ENCODE assay signal across 38 cellular contexts in genomic region chr7:144982133-144982532, GRCh38.
"Had no signal": no experiment of that assay in that cellular context is flagged by ENCODE, and none has a peak within 500 bp of the region (broad histone marks: within the 10 kb centered on the region; RNA-seq: fewer than 3 reads in every experiment).

No MANE protein-coding gene starts in this region.

- H3K36me3 Mint-ChIP-seq: activated naive CD4-positive, alpha-beta T cell treated with anti-CD3 and anti-CD28 coated beads, Interleukin-2, amount 10 ng/mL, durations not matched to agents 7 days and 5 days; activated naive CD4-positive, alpha-beta T cell treated with anti-CD3 and anti-CD28 coated beads, Interleukin-2, amount 50 U/mL, for 24 hours; activated naive CD4-positive, alpha-beta T cell treated with anti-CD3 and anti-CD28 coated beads, Interleukin-2, amount 50 U/mL, for 72 hours; activated naive CD8-positive, alpha-beta T cell; activated naive CD8-positive, alpha-beta T cell treated with anti-CD3 and anti-CD28 coated beads for 36 hours; activated naive CD8-positive, alpha-beta T cell treated with anti-CD3 and anti-CD28 coated beads, Interleukin-2, amount 10 ng/mL, durations not matched to agents 7 days and 5 days; brain had no signal

- H3K27me3 Mint-ChIP-seq: activated naive CD4-positive, alpha-beta T cell treated with anti-CD3 and anti-CD28 coated beads, Interleukin-2, amount 10 ng/mL, durations not matched to agents 7 days and 5 days; activated naive CD4-positive, alpha-beta T cell treated with anti-CD3 and anti-CD28 coated beads, Interleukin-2, amount 50 U/mL, for 24 hours; activated naive CD8-positive, alpha-beta T cell; activated naive CD8-positive, alpha-beta T cell treated with anti-CD3 and anti-CD28 coated beads for 36 hours; activated naive CD8-positive, alpha-beta T cell treated with anti-CD3 and anti-CD28 coated beads, Interleukin-2, amount 10 ng/mL, durations not matched to agents 7 days and 5 days; activated T-cell treated with anti-CD3 and anti-CD28 coated beads, Interleukin-2, amount 50 U/mL, for 24 hours; activated T-helper 17 cell treated with anti-CD3 and anti-CD28 coated beads, Interleukin-2, amount 50 U/mL, for 72 hours; brain; central memory CD8-positive, alpha-beta T cell had no signal

- DNase-seq: activated effector memory CD4-positive, alpha-beta T cell treated with anti-CD3 and anti-CD28 coated beads, Interleukin-2, amount 50 U/mL, for 16 hours; activated effector memory CD4-positive, alpha-beta T cell treated with Interleukin-2 at 50 U/mL for 16 hours; activated gamma-delta T cell; activated gamma-delta T cell treated with Interleukin-2 at 50 U/mL for 16 hours; activated naive CD4-positive, alpha-beta T cell; activated naive CD4-positive, alpha-beta T cell treated with anti-CD3 and anti-CD28 coated beads for 36 hours; activated naive CD4-positive, alpha-beta T cell treated with anti-CD3 and anti-CD28 coated beads, Interleukin-2, amount 10 ng/mL, durations not matched to agents 7 days and 5 days; activated naive CD4-positive, alpha-beta T cell treated with anti-CD3 and anti-CD28 coated beads, Interleukin-2, amount 50 U/mL, for 16 hours; activated naive CD4-positive, alpha-beta T cell treated with Interleukin-2 at 50 U/mL for 16 hours; activated naive CD8-positive, alpha-beta T cell treated with anti-CD3 and anti-CD28 coated beads for 36 hours; activated naive CD8-positive, alpha-beta T cell treated with anti-CD3 and anti-CD28 coated beads, Interleukin-2, amount 10 ng/mL, durations not matched to agents 7 days and 5 days; activated naive CD8-positive, alpha-beta T cell treated with anti-CD3 and anti-CD28 coated beads, Interleukin-2, amount 50 U/mL, for 24 hours; activated T-cell treated with anti-CD3 and anti-CD28 coated beads, Interleukin-2, amount 50 U/mL, for 1 hour; activated T-cell treated with anti-CD3 and anti-CD28 coated beads, Interleukin-2, amount 50 U/mL, for 24 hours; activated T-cell treated with anti-CD3 and anti-CD28 coated beads, Interleukin-2, amount 50 U/mL, for 4 hours; activated T-cell treated with anti-CD3 and anti-CD28 coated beads, Interleukin-2, amount 50 U/mL, for 48 hours; activated T-cell treated with anti-CD3 and anti-CD28 coated beads, Interleukin-2, amount 50 U/mL, for 72 hours; adrenal gland; amniotic stem cell; amygdala; anterior cingulate cortex; aorta; body of pancreas; brain microvascular endothelial cell; caudate nucleus; central memory CD4-positive, alpha-beta T cell; cerebellar nuclear complex had no signal

- H3K36me3 ChIP-seq: adrenal gland, ascending aorta, brain microvascular endothelial cell, breast epithelium, cardiac muscle cell had no signal

- H3K27ac Mint-ChIP-seq: activated naive CD4-positive, alpha-beta T cell treated with anti-CD3 and anti-CD28 coated beads for 36 hours; activated naive CD4-positive, alpha-beta T cell treated with anti-CD3 and anti-CD28 coated beads, Interleukin-2, amount 10 ng/mL, durations not matched to agents 7 days and 5 days; activated naive CD4-positive, alpha-beta T cell treated with anti-CD3 and anti-CD28 coated beads, Interleukin-2, amount 50 U/mL, for 24 hours; activated naive CD4-positive, alpha-beta T cell treated with anti-CD3 and anti-CD28 coated beads, Interleukin-2, amount 50 U/mL, for 72 hours; activated naive CD8-positive, alpha-beta T cell; activated naive CD8-positive, alpha-beta T cell treated with anti-CD3 and anti-CD28 coated beads for 36 hours; activated naive CD8-positive, alpha-beta T cell treated with anti-CD3 and anti-CD28 coated beads, Interleukin-2, amount 10 ng/mL, durations not matched to agents 7 days and 5 days; activated naive CD8-positive, alpha-beta T cell treated with anti-CD3 and anti-CD28 coated beads, Interleukin-2, amount 50 U/mL, for 24 hours; activated T-cell treated with anti-CD3 and anti-CD28 coated beads, Interleukin-2, amount 50 U/mL, for 24 hours; activated T-cell treated with anti-CD3 and anti-CD28 coated beads, Interleukin-2, amount 50 U/mL, for 72 hours; activated T-helper 1 cell treated with anti-CD3 and anti-CD28 coated beads, Interleukin-12 subunit alpha, Interleukin-12 subunit beta, Interleukin-2, Interleukin-4 antibody, amounts not matched to agents 30 ng/mL and 10 ng/mL and 1 ng/mL, durations not matched to agents 14 hours and 24 hours and 36 hours; activated T-helper 17 cell treated with anti-CD3 and anti-CD28 coated beads, Interleukin-2, amount 50 U/mL, for 72 hours; activated T-helper 2 cell treated with anti-CD3 and anti-CD28 coated beads, Interferon-gamma antibody, Interleukin-2, Interleukin-4, amounts not matched to agents 10 μg/mL and 5 μg/mL and 100 μg/mL, durations not matched to agents 14 hours and 24 hours and 36 hours; brain had no signal

- H3K4me3 Mint-ChIP-seq: activated naive CD4-positive, alpha-beta T cell treated with anti-CD3 and anti-CD28 coated beads for 36 hours; activated naive CD4-positive, alpha-beta T cell treated with anti-CD3 and anti-CD28 coated beads, Interleukin-2, amount 10 ng/mL, durations not matched to agents 7 days and 5 days; activated naive CD4-positive, alpha-beta T cell treated with anti-CD3 and anti-CD28 coated beads, Interleukin-2, amount 50 U/mL, for 24 hours; activated naive CD8-positive, alpha-beta T cell; activated naive CD8-positive, alpha-beta T cell treated with anti-CD3 and anti-CD28 coated beads for 36 hours; activated naive CD8-positive, alpha-beta T cell treated with anti-CD3 and anti-CD28 coated beads, Interleukin-2, amount 10 ng/mL, durations not matched to agents 7 days and 5 days; activated naive CD8-positive, alpha-beta T cell treated with anti-CD3 and anti-CD28 coated beads, Interleukin-2, amount 50 U/mL, for 24 hours; activated T-cell treated with anti-CD3 and anti-CD28 coated beads, Interleukin-2, amount 50 U/mL, for 24 hours; activated T-cell treated with anti-CD3 and anti-CD28 coated beads, Interleukin-2, amount 50 U/mL, for 4 hours; activated T-cell treated with anti-CD3 and anti-CD28 coated beads, Interleukin-2, amount 50 U/mL, for 72 hours; activated T-helper 1 cell treated with anti-CD3 and anti-CD28 coated beads, Interleukin-12 subunit alpha, Interleukin-12 subunit beta, Interleukin-2, Interleukin-4 antibody, amounts not matched to agents 30 ng/mL and 10 ng/mL and 1 ng/mL, durations not matched to agents 14 hours and 24 hours and 36 hours; activated T-helper 17 cell treated with anti-CD3 and anti-CD28 coated beads, Interleukin-2, amount 50 U/mL, for 72 hours; brain; central memory CD8-positive, alpha-beta T cell had no signal

- H3K9me3 ChIP-seq: adrenal gland, ascending aorta, body of pancreas, breast epithelium had no signal

- H3K4me1 Mint-ChIP-seq: activated naive CD4-positive, alpha-beta T cell treated with anti-CD3 and anti-CD28 coated beads, Interleukin-2, amount 10 ng/mL, durations not matched to agents 7 days and 5 days; activated naive CD4-positive, alpha-beta T cell treated with anti-CD3 and anti-CD28 coated beads, Interleukin-2, amount 50 U/mL, for 24 hours; activated naive CD8-positive, alpha-beta T cell treated with anti-CD3 and anti-CD28 coated beads for 36 hours; activated naive CD8-positive, alpha-beta T cell treated with anti-CD3 and anti-CD28 coated beads, Interleukin-2, amount 10 ng/mL, durations not matched to agents 7 days and 5 days; activated naive CD8-positive, alpha-beta T cell treated with anti-CD3 and anti-CD28 coated beads, Interleukin-2, amount 50 U/mL, for 24 hours; activated T-helper 17 cell treated with anti-CD3 and anti-CD28 coated beads, Interleukin-2, amount 50 U/mL, for 72 hours; brain; central memory CD8-positive, alpha-beta T cell had no signal

- H3K27ac ChIP-seq: adrenal gland, ascending aorta, body of pancreas, brain microvascular endothelial cell, breast epithelium, cardiac muscle cell had no signal

- H3K4me1 ChIP-seq: adrenal gland, ascending aorta, body of pancreas, breast epithelium had no signal

- H3K27me3 ChIP-seq: adrenal gland, ascending aorta, body of pancreas, brain microvascular endothelial cell, breast epithelium, cardiac muscle cell had no signal

- H3K4me3 ChIP-seq: adrenal gland, ascending aorta, body of pancreas, breast epithelium, cardiac muscle cell had no signal

- H3K9me3 Mint-ChIP-seq: activated naive CD4-positive, alpha-beta T cell treated with anti-CD3 and anti-CD28 coated beads for 36 hours; activated naive CD4-positive, alpha-beta T cell treated with anti-CD3 and anti-CD28 coated beads, Interleukin-2, amount 10 ng/mL, durations not matched to agents 7 days and 5 days; activated naive CD4-positive, alpha-beta T cell treated with anti-CD3 and anti-CD28 coated beads, Interleukin-2, amount 50 U/mL, for 24 hours; activated naive CD4-positive, alpha-beta T cell treated with anti-CD3 and anti-CD28 coated beads, Interleukin-2, amount 50 U/mL, for 72 hours; activated naive CD8-positive, alpha-beta T cell treated with anti-CD3 and anti-CD28 coated beads, Interleukin-2, amount 50 U/mL, for 24 hours; activated T-cell treated with anti-CD3 and anti-CD28 coated beads, Interleukin-2, amount 50 U/mL, for 4 hours; activated T-cell treated with anti-CD3 and anti-CD28 coated beads, Interleukin-2, amount 50 U/mL, for 72 hours; activated T-helper 1 cell treated with anti-CD3 and anti-CD28 coated beads, Interleukin-12 subunit alpha, Interleukin-12 subunit beta, Interleukin-2, Interleukin-4 antibody, amounts not matched to agents 30 ng/mL and 10 ng/mL and 1 ng/mL, durations not matched to agents 14 hours and 24 hours and 36 hours; activated T-helper 2 cell treated with anti-CD3 and anti-CD28 coated beads, Interferon-gamma antibody, Interleukin-2, Interleukin-4, amounts not matched to agents 10 μg/mL and 5 μg/mL and 100 μg/mL, durations not matched to agents 14 hours and 24 hours and 36 hours; brain; central memory CD8-positive, alpha-beta T cell had no signal
